ENCODE assay signal across 11 cellular contexts in the genomic region with DNA sequence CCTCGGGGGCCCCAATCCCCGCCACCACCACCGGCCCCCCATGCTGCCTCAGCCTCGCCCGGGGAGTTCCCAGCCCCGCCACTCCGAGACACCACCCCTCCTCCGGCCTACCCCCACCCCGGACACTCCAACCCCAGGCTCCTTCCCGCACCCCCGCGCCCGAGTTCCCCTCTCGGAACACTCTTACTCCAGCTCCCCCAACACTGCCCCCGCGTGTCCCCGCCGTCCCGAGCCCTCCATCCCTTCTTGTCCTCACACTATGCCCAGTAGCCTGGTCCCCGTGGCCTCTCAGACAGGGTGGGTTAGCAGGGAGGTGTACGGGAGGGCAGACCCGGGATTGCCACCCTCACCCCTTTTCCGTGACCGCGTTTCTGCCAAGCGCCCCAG.
DNase-seq lines count a peak whose midpoint lies in the region; ATAC-seq and TF ChIP-seq lines count a peak whose summit lies in the region.
"Had no signal": no experiment of that assay in that cellular context is flagged by ENCODE, and none has a peak within 500 bp of the region (broad histone marks: within the 10 kb centered on the region; RNA-seq: fewer than 3 reads in every experiment).

No MANE protein-coding gene starts in this region.

- intact Hi-C loops in CD14-positive monocyte (cut with micrococcal nuclease): loop anchor here in 1 of 2 donors (10.0 kb wide), 1 partner anchor 87 kb away; no protein-coding TSS in a partner anchor
- intact Hi-C loops in IMR-90 (cut with micrococcal nuclease): no loop called here
- intact Hi-C loops in psoas muscle (cut with DNase I): loop anchor here in 1 of 2 donors (10.0 kb wide), 1 partner anchor 183 kb away; no protein-coding TSS in a partner anchor

- H4K91ac ChIP-seq in IMR-90 (ENCODE audit: insufficient read depth, low read depth, low read length): no peak overlapping the region

- H3K79me1 ChIP-seq in IMR-90 (ENCODE audit: low read depth in 1 of 2, low read length in 2 of 2): no peaks in the 10 kb centered on the region

- H3K27ac Mint-ChIP-seq in CD14-positive monocyte: no peak overlapping the region
- H3K27ac Mint-ChIP-seq: activated naive CD8-positive, alpha-beta T cell treated with anti-CD3 and anti-CD28 coated beads, Interleukin-2, amount 10 ng/mL, durations not matched to agents 7 days and 5 days had no signal

- POLR2A ChIA-PET in IMR-90 (lab: Charles Lee; ENCODE audit: unreplicated experiment): no interaction called here

- no peak overlapping the region for H3K23ac ChIP-seq in IMR-90 (ENCODE audit: low read depth, low read length)

- in situ Hi-C loops in IMR-90 (cut with MboI; ENCODE audit: low sequenced_read_pairs): no loop called here

- H3K27me3 ChIP-seq in IMR-90 (ENCODE audit: control insufficient read depth, insufficient read depth, low read length): peaks cover 16% of the 10 kb centered on the region; the same call in 1 of the 2 replicates
- peaks cover 0 to 39% (median 0%) of the 10 kb centered on the region in 3 donors for H3K27me3 ChIP-seq in psoas muscle (ENCODE audit: insufficient read depth in 3 of 3, low read length in 2 of 3)

- H3K4me1 Mint-ChIP-seq in CD14-positive monocyte: peaks cover 13% of the 10 kb centered on the region

- H3K9me1 ChIP-seq in IMR-90 (ENCODE audit: insufficient read depth, low read length): no peaks in the 10 kb centered on the region

- no peaks in the 10 kb centered on the region for H3K36me3 ChIP-seq in IMR-90 (ENCODE audit: control insufficient read depth, insufficient read depth, low read length)
- no peaks in the 10 kb centered on the region for H3K36me3 ChIP-seq in psoas muscle (ENCODE audit: insufficient read depth in 1 of 2, low read depth in 1 of 2)

- no peak overlapping the region for H3K56ac ChIP-seq in IMR-90 (ENCODE audit: extremely low read depth, insufficient read depth, low read length)

- H3K4me3 ChIP-seq in IMR-90 (ENCODE audit: insufficient read depth, low read depth, low read length) (no peak overlapping the region), psoas muscle (peak overlapping the region; percentile 59)

- H2BK20ac ChIP-seq in IMR-90 (ENCODE audit: low read depth, low read length): no peak overlapping the region

- CTCF ChIA-PET in IMR-90 (lab: Yijun Ruan, JAX): no interaction called here

- H3K9me3 Mint-ChIP-seq in CD14-positive monocyte: peaks cover 0 to 27% (median 10%) of the 10 kb centered on the region in 7 donors
- H3K9me3 Mint-ChIP-seq: activated naive CD8-positive, alpha-beta T cell treated with anti-CD3 and anti-CD28 coated beads, Interleukin-2, amount 10 ng/mL, durations not matched to agents 7 days and 5 days had no signal

- no peak for TF ChIP-seq RAD21 in IMR-90 (IDR thresholded peaks at IDR 0.05; ENCODE audit: low read length)

- ATAC-seq in IMR-90 (ENCODE audit: low read depth): no peak
- ATAC-seq in esophagus mucosa: peak; percentile 6
- peak in 1 of 4 donors; percentile 17 for ATAC-seq in psoas muscle
- no peak for ATAC-seq in HG03469 (IDR thresholded peaks at IDR 0.05; ENCODE audit: unreplicated experiment)
- ATAC-seq in GM19035 (IDR thresholded peaks at IDR 0.05; ENCODE audit: unreplicated experiment): no peak

- H3K27ac ChIP-seq in IMR-90 (ENCODE audit: insufficient read depth, low read length) (no peak overlapping the region), psoas muscle (no peak overlapping the region)

- H3K27me3 Mint-ChIP-seq in CD14-positive monocyte (ENCODE audit: low read depth in 3 of 3): peaks cover 20 to 62% (median 44%) of the 10 kb centered on the region in 3 donors

- no peak overlapping the region for H3K4ac ChIP-seq in IMR-90 (ENCODE audit: low read depth, low read length)

- DNase-seq in CD14-positive monocyte (ENCODE audit: low spot score) (no peak), IMR-90 (no peak), psoas muscle (peak in 1 of 2 donors; percentile 53), T1000 (lab: John Stamatoyannopoulos, UW) (no peak), amygdala (lab: John Stamatoyannopoulos, UW) (no peak)
- DNase-seq: activated CD4-positive, alpha-beta T cell treated with anti-CD3 and anti-CD28 coated beads for 1 hour; activated naive CD8-positive, alpha-beta T cell treated with anti-CD3 and anti-CD28 coated beads, Interleukin-2, amount 10 ng/mL, durations not matched to agents 7 days and 5 days; erythroblast had no signal

- no peak overlapping the region for H4K5ac ChIP-seq in IMR-90 (ENCODE audit: low read depth, low read length)

- no peak overlapping the region for H2BK15ac ChIP-seq in IMR-90 (ENCODE audit: low read depth, low read length)

- dilution Hi-C loops in IMR-90 (cut with HindIII; ENCODE audit: low sequenced_read_pairs, unreplicated experiment): no loop called here

- no peak for TF ChIP-seq POLR2A in IMR-90 (IDR thresholded peaks at IDR 0.05; ENCODE audit: low read depth, low read length)

- TF ChIP-seq CTCF in CD14-positive monocyte (IDR thresholded peaks at IDR 0.05) (no peak), IMR-90 (conservative IDR thresholded peaks at IDR 0.05; ENCODE audit: low read depth, low read length) (no peak), psoas muscle (IDR thresholded peaks at IDR 0.05) (no peak)

- no peaks in the 10 kb centered on the region for H4K20me1 ChIP-seq in IMR-90 (ENCODE audit: insufficient read depth, low read length)

- H3K4me3 Mint-ChIP-seq in CD14-positive monocyte: peak overlapping the region; percentile 56 to 75

- H2AK9ac ChIP-seq in IMR-90 (replicated peaks; ENCODE audit: low read depth, low read length, poor library complexity): no peak overlapping the region

- no peak overlapping the region for H4K8ac ChIP-seq in IMR-90 (ENCODE audit: low read depth in 2 of 2, low read length in 2 of 2)

- no peak overlapping the region for H2BK120ac ChIP-seq in IMR-90 (ENCODE audit: low read depth, low read length)

- H3K9me3 ChIP-seq in IMR-90 (ENCODE audit: control insufficient read depth, insufficient read depth, low read length) (peaks cover 7% of the 10 kb centered on the region; the same call in 1 of the 2 replicates), psoas muscle (no peaks in the 10 kb centered on the region)

- 0% methylated on average over 1 of the region's 26 CpGs; no CpG with 5 or more reads in 1 of the 2 experiments for WGBS in IMR-90 (ENCODE audit: extremely low coverage in 2 of 2, insufficient read length in 1 of 2), 2 experiments
- 42 to 82% (median 63%) methylated on average over 12 to 25 of the region's 26 CpGs for WGBS in psoas muscle, 3 donors

- H3K14ac ChIP-seq in IMR-90 (replicated peaks; ENCODE audit: low read depth, low read length): no peak overlapping the region

- H3K4me1 ChIP-seq in IMR-90 (ENCODE audit: control insufficient read depth, insufficient read depth, low read length) (no peaks in the 10 kb centered on the region; the same call in 1 of the 2 replicates), psoas muscle (no peaks in the 10 kb centered on the region)

- no peak overlapping the region for H3K4me2 ChIP-seq in IMR-90 (ENCODE audit: low read depth, low read length)

- H3K36me3 Mint-ChIP-seq in CD14-positive monocyte: no peaks in the 10 kb centered on the region

- H2AFZ ChIP-seq in IMR-90 (replicated peaks; ENCODE audit: low read length, poor library complexity): peak overlapping the region; percentile 56

- no peak overlapping the region for H2AK5ac ChIP-seq in IMR-90 (ENCODE audit: low read depth, low read length)

- H2BK5ac ChIP-seq in IMR-90 (ENCODE audit: low read depth, low read length, poor library complexity, severe bottlenecking): no peak overlapping the region

- no peak overlapping the region for H3K9ac ChIP-seq in IMR-90 (ENCODE audit: low read depth, low read length)

- no peak overlapping the region for H3K18ac ChIP-seq in IMR-90 (ENCODE audit: low read depth, low read length)

- no TSS peak for BruUV-seq in IMR-90 (replicated peaks; lab: Mats Ljungman, UMichigan)

TF ChIP-seq in IMR-90, 13 proteins besides CTCF, POLR2A, EP300 and RAD21:
- TF ChIP-seq MAZ (IDR thresholded peaks at IDR 0.05; ENCODE audit: borderline replicate concordance, low read depth, low read length) (no peak), FOS (IDR thresholded peaks at IDR 0.05; ENCODE audit: low read depth, low read length) (no peak), MXI1 (IDR thresholded peaks at IDR 0.05; ENCODE audit: borderline replicate concordance, low read depth, low read length) (no peak), NFE2L2 (IDR thresholded peaks at IDR 0.05; ENCODE audit: low read depth, low read length) (no peak), CHD1 (IDR thresholded peaks at IDR 0.05; ENCODE audit: low read depth, low read length) (no peak), RCOR1 (IDR thresholded peaks at IDR 0.05; ENCODE audit: insufficient replicate concordance, low read length) (no peak), BHLHE40 (IDR thresholded peaks at IDR 0.05; ENCODE audit: low read depth, low read length) (no peak), MAFK (IDR thresholded peaks at IDR 0.05; ENCODE audit: low read depth, low read length) (no peak), CEBPB (IDR thresholded peaks at IDR 0.05; ENCODE audit: low read depth, low read length) (no peak)
- TF ChIP-seq, protein P1, sequence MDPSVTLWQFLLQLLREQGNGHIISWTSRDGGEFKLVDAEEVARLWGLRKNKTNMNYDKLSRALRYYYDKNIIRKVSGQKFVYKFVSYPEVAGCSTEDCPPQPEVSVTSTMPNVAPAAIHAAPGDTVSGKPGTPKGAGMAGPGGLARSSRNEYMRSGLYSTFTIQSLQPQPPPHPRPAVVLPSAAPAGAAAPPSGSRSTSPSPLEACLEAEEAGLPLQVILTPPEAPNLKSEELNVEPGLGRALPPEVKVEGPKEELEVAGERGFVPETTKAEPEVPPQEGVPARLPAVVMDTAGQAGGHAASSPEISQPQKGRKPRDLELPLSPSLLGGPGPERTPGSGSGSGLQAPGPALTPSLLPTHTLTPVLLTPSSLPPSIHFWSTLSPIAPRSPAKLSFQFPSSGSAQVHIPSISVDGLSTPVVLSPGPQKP (IDR thresholded peaks at IDR 0.05; ENCODE audit: borderline replicate concordance, low read depth, low read length): no peak
- TF ChIP-seq, protein P2, sequence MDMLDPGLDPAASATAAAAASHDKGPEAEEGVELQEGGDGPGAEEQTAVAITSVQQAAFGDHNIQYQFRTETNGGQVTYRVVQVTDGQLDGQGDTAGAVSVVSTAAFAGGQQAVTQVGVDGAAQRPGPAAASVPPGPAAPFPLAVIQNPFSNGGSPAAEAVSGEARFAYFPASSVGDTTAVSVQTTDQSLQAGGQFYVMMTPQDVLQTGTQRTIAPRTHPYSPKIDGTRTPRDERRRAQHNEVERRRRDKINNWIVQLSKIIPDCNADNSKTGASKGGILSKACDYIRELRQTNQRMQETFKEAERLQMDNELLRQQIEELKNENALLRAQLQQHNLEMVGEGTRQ (IDR thresholded peaks at IDR 0.05; ENCODE audit: low read depth, low read length): no peak
TF ChIP-seq in IMR-90: peak in this region for 0.
